Comparison of ENCODE assay signal across 8 cellular contexts in genomic region chr12:131893605-131894312, GRCh38. TPM values are rescaled to one million over a fixed set of nuclear protein-coding genes. Genes with fewer than 3 reads are reported as not detected.
DNase-seq lines count a peak whose midpoint lies in the region; ATAC-seq and TF ChIP-seq lines count a peak whose summit lies in the region.

No MANE protein-coding gene starts in this region.

- no peaks in the 10 kb centered on the region for H3K27me3 Mint-ChIP-seq in activated CD4-positive, alpha-beta T cell treated with anti-CD3 and anti-CD28 coated beads for 36 hours
- H3K27me3 Mint-ChIP-seq in T-cell, result no peaks in the 10 kb centered on the region

- TF ChIP-seq POLR2A in stomach (IDR thresholded peaks at IDR 0.05), result no peak

- POLR2A ChIA-PET in activated CD4-positive, alpha-beta T cell treated with anti-CD3 and anti-CD28 coated beads for 36 hours (lab: Charles Lee), result no interaction called here
- POLR2A ChIA-PET in T-cell (lab: Charles Lee), result interaction anchor here in 1 of 2 donors (0.6 kb wide), 1 partner anchor 55 kb away, joined by 3 read pairs; no protein-coding TSS in a partner anchor

- 35 to 47% (median 38%) methylated on average over 14 to 19 of the region's 19 CpGs for WGBS in stomach, 5 donors

- H3K27ac Mint-ChIP-seq in activated CD4-positive, alpha-beta T cell treated with anti-CD3 and anti-CD28 coated beads for 36 hours, result no peak overlapping the region
- peak overlapping the region; percentile 61 to 78 for H3K27ac Mint-ChIP-seq in T-cell

- H3K4me1 ChIP-seq in right atrium auricular region (peaks cover 0 to 27% of the 10 kb centered on the region in 2 donors), stomach (peaks cover 22 to 45% (median 38%) of the 10 kb centered on the region in 4 donors)

- peaks cover 3% of the 10 kb centered on the region for H3K36me3 Mint-ChIP-seq in activated CD4-positive, alpha-beta T cell treated with anti-CD3 and anti-CD28 coated beads for 36 hours (ENCODE audit: low read depth)
- H3K36me3 Mint-ChIP-seq in T-cell, result no peaks in the 10 kb centered on the region

- no peaks in the 10 kb centered on the region for H3K9me3 Mint-ChIP-seq in activated CD4-positive, alpha-beta T cell treated with anti-CD3 and anti-CD28 coated beads for 36 hours (ENCODE audit: low read depth)
- H3K9me3 Mint-ChIP-seq in T-cell, result no peaks in the 10 kb centered on the region

- H3K4me3 Mint-ChIP-seq in activated CD4-positive, alpha-beta T cell treated with anti-CD3 and anti-CD28 coated beads for 36 hours, result peak overlapping the region; percentile 63
- H3K4me3 Mint-ChIP-seq in T-cell, result peak overlapping the region; percentile 48 to 88 (median 66)

- H3K9me3 ChIP-seq in right atrium auricular region (no peaks in the 10 kb centered on the region), stomach (no peaks in the 10 kb centered on the region)

- no peak for TF ChIP-seq EP300 in stomach (IDR thresholded peaks at IDR 0.05)

- DNase-seq in activated CD4-positive, alpha-beta T cell treated with anti-CD3 and anti-CD28 coated beads for 36 hours, result no peak
- DNase-seq in activated CD4-positive, alpha-beta T cell treated with anti-CD3 and anti-CD28 coated beads for 48 hours, result no peak
- DNase-seq in T-cell (no peak), right atrium auricular region (ENCODE audit: low spot score) (no peak), stomach (no peak), Ammon's horn (ENCODE audit: low spot score) (no peak), LoVo (ENCODE audit: low spot score) (no peak)
- no peak for DNase-seq in stimulated activated CD4-positive, alpha-beta T cell treated with anti-CD3 and anti-CD28 coated beads, Interleukin-15, amount 100 ng/mL, for 24 hours

- H3K4me3 ChIP-seq in right atrium auricular region, result peak overlapping the region; percentile 67 to 82
- peak overlapping the region; percentile 69 to 79 (median 78) for H3K4me3 ChIP-seq in stomach

- no peak for ATAC-seq in activated CD4-positive, alpha-beta T cell treated with anti-CD3 and anti-CD28 coated beads for 36 hours
- ATAC-seq in T-cell (replicated peaks in 1 of 4), result no peak

- no peak for TF ChIP-seq CTCF in right atrium auricular region (IDR thresholded peaks at IDR 0.05)
- no peak for TF ChIP-seq CTCF in stomach (IDR thresholded peaks at IDR 0.05)

- peaks cover 3% of the 10 kb centered on the region for H3K36me3 ChIP-seq in right atrium auricular region
- peaks cover 0 to 18% (median 8%) of the 10 kb centered on the region in 4 donors for H3K36me3 ChIP-seq in stomach

- peaks cover 12% of the 10 kb centered on the region for H3K4me1 Mint-ChIP-seq in activated CD4-positive, alpha-beta T cell treated with anti-CD3 and anti-CD28 coated beads for 36 hours
- peaks cover 14 to 23% (median 19%) of the 10 kb centered on the region in 3 donors for H3K4me1 Mint-ChIP-seq in T-cell

- CTCF ChIA-PET in activated CD4-positive, alpha-beta T cell treated with anti-CD3 and anti-CD28 coated beads for 36 hours (lab: Charles Lee), result no interaction called here
- CTCF ChIA-PET in T-cell (lab: Charles Lee), result no interaction called here

- intact Hi-C loops in activated CD4-positive, alpha-beta T cell treated with anti-CD3 and anti-CD28 coated beads for 36 hours (cut with DNase I, micrococcal nuclease), result loop anchor here (1.0 to 2.0 kb wide), 8 partner anchors 36 to 1021 kb away; partner anchors contain the start of genes EP400 (in 2 of the 2), PUS1 (in 1 of the 2) and RAN (in 1 of the 2)
- intact Hi-C loops in stomach (cut with DNase I; ENCODE audit: low total_unique reads), result no loop called here

- H3K27me3 ChIP-seq in right atrium auricular region (no peaks in the 10 kb centered on the region), stomach (no peaks in the 10 kb centered on the region)

- H3K27ac ChIP-seq in right atrium auricular region (peak overlapping the region; percentile 99), stomach (peak overlapping the region; percentile 22 to 99 (median 97))

RNA-seq across cellular contexts. Expression of gene ULK1, which starts 0.7 kb away (rescaled TPM):
- total RNA-seq in activated CD4-positive, alpha-beta T cell treated with anti-CD3 and anti-CD28 coated beads for 36 hours, result 10 to 100 TPM; 12.9 to 14.4 TPM
- total RNA-seq in T-cell, result 10 to 100 TPM; 53.3 to 89.6 (median 57.8) TPM
- 10 to 100 TPM; 16.2 to 23.4 TPM for total RNA-seq in right atrium auricular region
- 10 to 100 TPM; 14.3 to 45.1 (median 23.3) TPM for total RNA-seq in stomach
- polyA plus RNA-seq in stomach, result 10 to 100 TPM; 10.2 to 16.9 (median 15.5) TPM

RNA-seq across cellular contexts. Expression of gene PUS1, which starts 35.3 kb away (rescaled TPM):
- 10 to 100 TPM; 37.8 to 56.5 TPM for total RNA-seq in activated CD4-positive, alpha-beta T cell treated with anti-CD3 and anti-CD28 coated beads for 36 hours
- total RNA-seq in T-cell, result 10 to 100 TPM; 27.8 to 71.4 (median 66.5) TPM
- 10 to 100 TPM in 1 of 2 donors, 1 to 10 TPM in 1; 5.0 to 10.3 TPM for total RNA-seq in right atrium auricular region
- 10 to 100 TPM in 3 of 5 donors, 1 to 10 TPM in 2; 3.1 to 13.9 (median 12.3) TPM for total RNA-seq in stomach
- 10 to 100 TPM; 12.6 to 26.3 (median 12.8) TPM for polyA plus RNA-seq in stomach

RNA-seq across cellular contexts. Expression of gene EP400, which starts 56.0 kb away (rescaled TPM):
- total RNA-seq in activated CD4-positive, alpha-beta T cell treated with anti-CD3 and anti-CD28 coated beads for 36 hours, result 10 to 100 TPM; 46.4 to 51.3 TPM
- total RNA-seq in T-cell, result 10 to 100 TPM; 75.7 to 84.3 (median 79.2) TPM
- 10 to 100 TPM; 10.5 to 15.5 TPM for total RNA-seq in right atrium auricular region
- 10 to 100 TPM; 21.3 to 39.8 (median 24.5) TPM for total RNA-seq in stomach
- polyA plus RNA-seq in stomach, result 10 to 100 TPM in 1 of 3 donors, 1 to 10 TPM in 2; 5.2 to 12.0 (median 6.4) TPM
